Comparison of ENCODE assay signal across 26 cellular contexts in the genomic region with DNA sequence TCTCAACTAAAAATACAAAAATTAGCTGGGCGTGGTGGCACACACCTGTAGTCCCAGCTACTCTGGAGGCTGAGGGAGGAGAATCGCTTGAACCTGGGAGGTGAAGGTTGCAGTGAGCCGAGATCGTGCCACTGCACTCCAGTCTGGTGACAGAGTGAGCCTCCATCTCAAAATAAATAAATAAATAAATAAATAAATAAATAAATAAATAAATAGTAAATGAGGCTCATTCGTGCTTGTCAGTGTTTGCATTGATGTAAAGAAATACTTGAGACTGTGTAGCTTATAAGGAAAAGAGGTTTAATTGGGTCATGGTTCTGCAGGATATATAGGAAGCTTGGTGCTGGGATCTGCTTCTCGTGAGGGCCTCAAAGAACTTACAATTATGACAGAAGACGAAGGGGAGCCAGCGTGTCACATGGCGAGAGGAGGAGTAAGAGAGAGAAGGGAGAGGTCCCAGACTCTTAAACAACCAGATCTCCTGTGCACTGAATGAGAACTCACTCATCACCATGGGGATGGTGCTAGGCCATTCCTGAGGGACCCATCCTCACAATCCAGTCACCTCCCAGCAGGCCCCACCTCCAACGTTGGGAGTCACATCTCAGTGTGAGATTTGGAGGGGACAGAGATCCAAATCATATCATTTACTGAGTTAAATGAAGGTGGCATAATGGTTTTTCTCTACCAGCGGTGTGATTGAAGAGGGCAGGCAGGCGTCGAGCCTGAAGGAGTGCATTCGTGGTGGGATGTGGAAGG.
A peak's percentile ranks its signal among the peaks of the same experiment; 100 is the strongest.
DNase-seq lines count a peak whose midpoint lies in the region; ATAC-seq, FAIRE-seq and TF ChIP-seq lines count a peak whose summit lies in the region.
"Had no signal": no experiment of that assay in that cellular context is flagged by ENCODE, and none has a peak within 500 bp of the region (broad histone marks: within the 10 kb centered on the region; RNA-seq: fewer than 3 reads in every experiment).

No MANE protein-coding gene starts in this region.

- no peak overlapping the region for H3K56ac ChIP-seq in H9 (ENCODE audit: insufficient read length, low read depth, low read length)

- H4K91ac ChIP-seq in H9 (ENCODE audit: insufficient read length, low read depth, low read length), result no peak overlapping the region

- peaks cover 3% of the 10 kb centered on the region for H3K79me1 ChIP-seq in H9 (ENCODE audit: insufficient read depth, low read depth, low read length, poor library complexity, severe bottlenecking)

- BruUV-seq in GM12878 (replicated peaks; lab: Mats Ljungman, UMichigan), result no TSS peak

- peaks cover 0 to 7% (median 3%) of the 10 kb centered on the region in 3 experiments; a peak in 4 of 7 replicates for H3K36me3 Mint-ChIP-seq in H9 (ENCODE audit: insufficient read depth in 1 of 3, low read depth in 3 of 3)
- H3K36me3 Mint-ChIP-seq in nephron (ENCODE audit: low read depth), result peaks cover 14% of the 10 kb centered on the region

- no peak overlapping the region; a peak in 1 of 5 replicates for H3K4me3 Mint-ChIP-seq in H9
- no peak overlapping the region for H3K4me3 Mint-ChIP-seq in nephron
- H3K4me3 Mint-ChIP-seq: activated CD4-positive, alpha-beta T cell treated with anti-CD3 and anti-CD28 coated beads, Interleukin-2, amount 10 ng/mL, durations not matched to agents 24 days and 14 days; brain; CD4-positive, alpha-beta memory T cell had no signal

- H2BK20ac ChIP-seq in H9 (ENCODE audit: low read depth, low read length, poor library complexity, severe bottlenecking), result no peak overlapping the region

- H3K23ac ChIP-seq in H9 (ENCODE audit: insufficient read length, low read depth, low read length), result no peak overlapping the region

- TF ChIP-seq RAD21 in GM12878 (IDR thresholded peaks at IDR 0.05; ENCODE audit: insufficient read depth, low read depth, low read length), result no peak

- H2BK5ac ChIP-seq in H9 (ENCODE audit: insufficient read length, low read length), result no peak overlapping the region

- no peaks in the 10 kb centered on the region for H3K9me3 Mint-ChIP-seq in H9
- no peaks in the 10 kb centered on the region for H3K9me3 Mint-ChIP-seq in nephron
- H3K9me3 Mint-ChIP-seq: activated CD4-positive, alpha-beta T cell treated with anti-CD3 and anti-CD28 coated beads, Interleukin-2, amount 10 ng/mL, durations not matched to agents 24 days and 14 days; CD4-positive, alpha-beta memory T cell had no signal

- FAIRE-seq in GM12878 (lab: Jason Lieb, UNC), result no peak
- FAIRE-seq in GM12891 (lab: Jason Lieb, UNC), result no peak
- FAIRE-seq: colon, kidney, urothelium cell line had no signal

- RAD21 ChIA-PET in GM12878 (lab: Charles Lee; ENCODE audit: unreplicated experiment), result interaction anchor here (0.6 to 8.9 kb wide), 5 partner anchors 11 to 1778 kb away, joined by 4 to 124 read pairs (median 37); no protein-coding TSS in a partner anchor

- TF ChIP-seq CTCF in H9 (conservative IDR thresholded peaks at IDR 0.05) (no peak), GM12878 (IDR thresholded peaks at IDR 0.05 in 2 of 3, conservative IDR thresholded peaks at IDR 0.05 in 1 of 3; ENCODE audit: control insufficient read depth in 2 of 3, extremely low read depth in 1 of 3, insufficient read depth in 1 of 3, low read depth in 3 of 3, low read length in 3 of 3) (no peak), nephron (IDR thresholded peaks at IDR 0.05; ENCODE audit: unreplicated experiment in 3 of 3) (no peak)

- no peak overlapping the region for H3K18ac ChIP-seq in H9 (ENCODE audit: insufficient read length, low read depth, low read length)

- ATAC-seq in GM12878, result no peak
- no peak for ATAC-seq in GM19324 (IDR thresholded peaks at IDR 0.05; ENCODE audit: low FRiP score, unreplicated experiment)
- ATAC-seq: lower lobe of right lung, PC-3 had no signal

- H3K27me3 Mint-ChIP-seq in H9 (ENCODE audit: low read depth) (no peaks in the 10 kb centered on the region), nephron (ENCODE audit: low read depth) (no peaks in the 10 kb centered on the region)
- H3K27me3 Mint-ChIP-seq: activated CD4-positive, alpha-beta T cell treated with anti-CD3 and anti-CD28 coated beads, Interleukin-2, amount 10 ng/mL, durations not matched to agents 24 days and 14 days; brain; CD4-positive, alpha-beta memory T cell had no signal

- no peaks in the 10 kb centered on the region for H3K9me3 ChIP-seq in H9 (ENCODE audit: control insufficient read depth, low read depth, low read length)
- H3K9me3 ChIP-seq in GM12878 (replicated peaks; ENCODE audit: control insufficient read depth, insufficient read depth, low read length), result peaks cover 2% of the 10 kb centered on the region; the same call in 1 of the 3 replicates
- H3K9me3 ChIP-seq: lower lobe of right lung, SJCRH30 had no signal

- no peak overlapping the region for H2BK15ac ChIP-seq in H9 (ENCODE audit: low read depth, low read length)

- peaks cover 59% of the 10 kb centered on the region for H3K4me1 ChIP-seq in ACC112 (ENCODE audit: control insufficient read depth, insufficient read depth, low read length, unreplicated experiment)
- H3K4me1 ChIP-seq in H9 (ENCODE audit: insufficient read depth, low read length), result peaks cover 27% of the 10 kb centered on the region
- peaks cover 78% of the 10 kb centered on the region for H3K4me1 ChIP-seq in GM12878 (ENCODE audit: control insufficient read depth, insufficient read depth, low read length)

- H3K4me2 ChIP-seq in H9 (ENCODE audit: insufficient read depth, insufficient read length, low read length) (no peak overlapping the region), GM12878 (ENCODE audit: control insufficient read depth, insufficient read depth) (no peak overlapping the region)
- H3K4me2 ChIP-seq: KMS-11 had no signal

- H3K4me3 ChIP-seq in ACC112 (ENCODE audit: low read depth, low read length) (no peak overlapping the region), GM12878 (no peak overlapping the region)
- H3K4me3 ChIP-seq: lower lobe of right lung, SJCRH30 had no signal

- H2BK12ac ChIP-seq in H9 (ENCODE audit: insufficient read length, low read depth, low read length), result no peak overlapping the region

- WGBS in H9 (ENCODE audit: extremely low coverage, insufficient read length, low lambda C conversion rate), result no CpG with 5 or more reads among the region's 14 CpGs
- WGBS in GM12878 (ENCODE audit: insufficient coverage, insufficient replicate concordance, low lambda C conversion rate, missing lambda C conversion rate), result 96% methylated on average over 13 of the region's 14 CpGs

- H4K5ac ChIP-seq in H9 (ENCODE audit: insufficient read length, low read depth, low read length), result no peak overlapping the region

- in situ Hi-C loops in GM12878 (cut with MboI), result no loop called here
- in situ Hi-C loops in G401 (cut with HindIII; ENCODE audit: low sequenced_read_pairs), result no loop called here

- TF ChIP-seq POLR2A in GM12878 (IDR thresholded peaks at IDR 0.05; ENCODE audit: low read depth, low read length) (no peak), GM12891 (IDR thresholded peaks at IDR 0.05; ENCODE audit: low read depth, low read length) (no peak)

- H3K27ac Mint-ChIP-seq in H9 (peak overlapping the region; percentile 32 to 46 (median 42); a peak in 6 of 7 replicates), nephron (peak overlapping the region in 2 of 3 experiments; percentile 1 to 19)
- H3K27ac Mint-ChIP-seq: activated CD4-positive, alpha-beta T cell treated with anti-CD3 and anti-CD28 coated beads, Interleukin-2, amount 10 ng/mL, durations not matched to agents 24 days and 14 days; brain had no signal

- H3K79me2 ChIP-seq in ACC112 (ENCODE audit: control insufficient read depth, insufficient read depth, low read length, unreplicated experiment) (peaks cover 79% of the 10 kb centered on the region), H9 (ENCODE audit: insufficient read depth, low read length) (peaks cover 5% of the 10 kb centered on the region; the same call in 1 of the 2 replicates), GM12878 (ENCODE audit: control insufficient read depth, insufficient read depth, low read length) (peaks cover 67% of the 10 kb centered on the region)

- H3K9ac ChIP-seq in H9 (ENCODE audit: extremely low read depth, insufficient read length, low read length) (no peak overlapping the region), GM12878 (ENCODE audit: control insufficient read depth, insufficient read depth, low read length) (no peak overlapping the region)
- H3K9ac ChIP-seq: KMS-11 had no signal

- intact Hi-C loops in GM12878 (cut with micrococcal nuclease; ENCODE audit: unreplicated experiment), result loop anchor here (5.0 kb wide), 2 partner anchors 38 to 82 kb away; no protein-coding TSS in a partner anchor
- intact Hi-C loops in posterior vena cava (cut with DNase I), result no loop called here

- POLR2A ChIA-PET in GM12878 (lab: Charles Lee), result interaction anchor here (1.5 to 2.3 kb wide), 3 partner anchors 9 to 38 kb away, joined by 3 to 8 read pairs (median 6); no protein-coding TSS in a partner anchor

- H2BK120ac ChIP-seq in H9 (ENCODE audit: low read depth, low read length, poor library complexity, severe bottlenecking), result no peak overlapping the region

- H2AK5ac ChIP-seq in H9 (ENCODE audit: insufficient read length, low read length), result no peak overlapping the region

- H3K4me1 Mint-ChIP-seq in H9, result peaks cover 73 to 79% of the 10 kb centered on the region in 2 experiments
- peaks cover 71% of the 10 kb centered on the region for H3K4me1 Mint-ChIP-seq in nephron

- CTCF ChIA-PET in GM12878 (lab: Yijun Ruan, JAX), result interaction anchor here (0.6 to 2.2 kb wide), 4 partner anchors 15 to 188 kb away, joined by 3 to 7 read pairs (median 4); no protein-coding TSS in a partner anchor

- no peak overlapping the region for H3T11ph ChIP-seq in H9 (ENCODE audit: low read length)

- peaks cover 47% of the 10 kb centered on the region for H3K36me3 ChIP-seq in ACC112 (ENCODE audit: insufficient read depth, low read length)
- peaks cover 4 to 10% of the 10 kb centered on the region in 2 experiments; a peak in 1 of 4 replicates for H3K36me3 ChIP-seq in GM12878 (ENCODE audit: control insufficient read depth in 2 of 2, insufficient read depth in 2 of 2, low read length in 1 of 2)
- H3K36me3 ChIP-seq: lower lobe of right lung had no signal

- H3K23me2 ChIP-seq in H9 (ENCODE audit: insufficient read length, low read depth, low read length, poor library complexity, severe bottlenecking), result no peaks in the 10 kb centered on the region

- H3K14ac ChIP-seq in H9 (ENCODE audit: insufficient read depth, low read length), result no peak overlapping the region

- H3K27me3 ChIP-seq in ACC112 (ENCODE audit: insufficient read depth, low read length), result no peaks in the 10 kb centered on the region
- H3K27me3 ChIP-seq in H9 (ENCODE audit: insufficient read depth, low read length), result no peaks in the 10 kb centered on the region
- H3K27me3 ChIP-seq in GM12878 (replicated peaks in 1 of 2; ENCODE audit: control insufficient read depth in 2 of 2, insufficient read depth in 2 of 2, low read length in 1 of 2), result no peaks in the 10 kb centered on the region
- H3K27me3 ChIP-seq: SJCRH30 had no signal

- no peak overlapping the region for H3K4ac ChIP-seq in H9 (ENCODE audit: low read depth, low read length)

- H2AFZ ChIP-seq in ACC112 (ENCODE audit: low read length, unreplicated experiment) (no peak overlapping the region), H9 (ENCODE audit: low read length) (no peak overlapping the region), GM12878 (ENCODE audit: control insufficient read depth, low read depth, low read length) (no peak overlapping the region)

- no peak for TF ChIP-seq EP300 in GM12878 (IDR thresholded peaks at IDR 0.05; ENCODE audit: borderline replicate concordance in 1 of 2, control insufficient read depth in 1 of 2, low read depth in 2 of 2, low read length in 2 of 2)

- SMC1A ChIA-PET in GM12878 (lab: Charles Lee; ENCODE audit: uncharacterized antibody, unreplicated experiment), result interaction anchor here (0.5 to 23.1 kb wide), 12 partner anchors 7 to 409 kb away, joined by 3 to 441 read pairs (median 4); no protein-coding TSS in a partner anchor

- H4K20me1 ChIP-seq in H9 (ENCODE audit: control insufficient read depth, insufficient read depth, insufficient read length) (no peaks in the 10 kb centered on the region), GM12878 (ENCODE audit: control insufficient read depth, insufficient read depth) (no peaks in the 10 kb centered on the region)

- DNase-seq in H9, result no peak
- DNase-seq in GM12878 (ENCODE audit: low read depth, low spot score), result no peak
- no peak for DNase-seq in GM12891 (ENCODE audit: insufficient read length, low spot score)
- DNase-seq in G401 (ENCODE audit: low spot score), result no peak
- DNase-seq in posterior vena cava (ENCODE audit: low spot score), result no peak
- DNase-seq: activated CD4-positive, alpha-beta T cell treated with anti-CD3 and anti-CD28 coated beads, Interleukin-2, amount 10 ng/mL, durations not matched to agents 24 days and 14 days; activated CD8-positive, alpha-beta memory T cell treated with anti-CD3 and anti-CD28 coated beads, Interleukin-2, amount 50 U/mL, for 48 hours; activated gamma-delta T cell; CD4-positive, alpha-beta memory T cell; GDM1; kidney; lower lobe of right lung; NCI-H187 treated with DMSO at 0.1 percent for 48 hours; NCI-H345; NCI-H774; PC-3; SJCRH30; substantia nigra; T-helper 1 cell had no signal

- no peak overlapping the region for H4K8ac ChIP-seq in H9 (replicated peaks; ENCODE audit: insufficient read length, low read depth, low read length)

- H3K27ac ChIP-seq in ACC112 (ENCODE audit: low read depth, low read length) (peak overlapping the region; percentile 100), H9 (ENCODE audit: insufficient read length, low read depth, low read length) (no peak overlapping the region), GM12878 (ENCODE audit: control insufficient read depth, insufficient read depth) (peak overlapping the region; percentile 48)
- H3K27ac ChIP-seq: KMS-11, SJCRH30 had no signal
